ENCODE assay signal across 13 cellular contexts in the genomic region with DNA sequence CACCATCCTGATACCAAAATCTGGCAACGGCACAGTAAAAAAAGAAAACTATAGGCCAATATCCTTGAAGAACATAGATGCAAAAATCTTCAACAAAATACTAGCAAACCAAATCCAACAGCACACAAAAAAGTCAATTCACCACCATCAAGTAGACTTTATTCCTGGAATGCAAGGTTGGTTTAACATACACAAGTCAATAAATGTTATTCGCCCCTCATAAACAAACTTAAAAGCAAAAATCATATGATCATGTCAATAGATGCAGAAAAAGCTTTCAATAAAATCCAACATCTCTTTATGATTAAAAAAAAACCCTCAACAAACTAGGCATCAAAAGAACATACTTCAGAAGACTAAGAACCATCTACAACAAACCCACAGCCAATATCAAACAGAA.
A peak's percentile ranks its signal among the peaks of the same experiment; 100 is the strongest.
DNase-seq lines count a peak whose midpoint lies in the region; ATAC-seq and TF ChIP-seq lines count a peak whose summit lies in the region.
"Had no signal": no experiment of that assay in that cellular context is flagged by ENCODE, and none has a peak within 500 bp of the region (broad histone marks: within the 10 kb centered on the region; RNA-seq: fewer than 3 reads in every experiment).

No MANE protein-coding gene starts in this region.

- H3F3A ChIP-seq in PC-9 (ENCODE audit: insufficient read depth, low read depth) = peaks cover 50% of the 10 kb centered on the region

- no peaks in the 10 kb centered on the region for H4K20me1 ChIP-seq in PC-9 (ENCODE audit: insufficient read depth)

- POLR2A ChIA-PET in activated CD4-positive, alpha-beta memory T cell treated with anti-CD3 and anti-CD28 coated beads for 36 hours (lab: Charles Lee) = no interaction called here
- POLR2A ChIA-PET in activated CD4-positive, alpha-beta memory T cell treated with anti-CD3 and anti-CD28 coated beads, Interleukin-2, amount 10 ng/mL, durations not matched to agents 7 days and 5 days (lab: Charles Lee) = interaction anchor here (1.4 to 1.5 kb wide), 2 partner anchors 412 to 1034 kb away, joined by 4 read pairs; no protein-coding TSS in a partner anchor
- POLR2A ChIA-PET in PC-9 (lab: Charles Lee; ENCODE audit: unreplicated experiment) = no interaction called here

- H3K36me3 ChIP-seq in PC-9 (ENCODE audit: low read depth) (0 out of 2 replicates have a peak, but pooled peaks cover 4% of the 10 kb centered on the region), esophagus squamous epithelium (no peaks in the 10 kb centered on the region)

- H3K27me3 ChIP-seq in PC-9 (ENCODE audit: insufficient read depth, low read depth) = no peaks in the 10 kb centered on the region
- H3K27me3 ChIP-seq in esophagus squamous epithelium = no peaks in the 10 kb centered on the region

- BruUV-seq in Calu3 (replicated peaks; lab: Mats Ljungman, UMichigan) (no TSS peak), PC-9 (replicated peaks; lab: Mats Ljungman, UMichigan) (no TSS peak)

- H3K9me3 ChIP-seq in PC-9 (ENCODE audit: insufficient read depth, low read depth) (peaks cover 4% of the 10 kb centered on the region; the same call in 1 of the 2 replicates), esophagus squamous epithelium (peaks cover 0 to 33% (median 14%) of the 10 kb centered on the region in 3 donors)

- no peak for TF ChIP-seq POLR2A in esophagus squamous epithelium (IDR thresholded peaks at IDR 0.05)

- ATAC-seq in left cardiac atrium (no peak), GM21529 (IDR thresholded peaks at IDR 0.05; ENCODE audit: unreplicated experiment) (no peak)
- ATAC-seq: HCT116 had no signal

- H3K27ac Mint-ChIP-seq in activated CD4-positive, alpha-beta memory T cell treated with anti-CD3 and anti-CD28 coated beads for 36 hours = peak overlapping the region; percentile 6
- no peak overlapping the region for H3K27ac Mint-ChIP-seq in activated CD4-positive, alpha-beta memory T cell treated with anti-CD3 and anti-CD28 coated beads, Interleukin-2, amount 10 ng/mL, durations not matched to agents 7 days and 5 days
- peak overlapping the region; percentile 96 for H3K27ac Mint-ChIP-seq in Calu3 (ENCODE audit: unreplicated experiment)
- H3K27ac Mint-ChIP-seq: CD8-positive, alpha-beta memory T cell; IgD-negative memory B cell had no signal

- no peak overlapping the region for H2AFZ ChIP-seq in PC-9
- H2AFZ ChIP-seq: GM23248 had no signal

- H3K4me3 ChIP-seq in PC-9 = no peak overlapping the region
- H3K4me3 ChIP-seq in esophagus squamous epithelium = no peak overlapping the region
- H3K4me3 ChIP-seq: GM23248 had no signal

- H3K4me1 ChIP-seq in PC-9 (replicated peaks; ENCODE audit: insufficient read depth) (peaks cover 44% of the 10 kb centered on the region), esophagus squamous epithelium (peaks cover 17 to 71% (median 31%) of the 10 kb centered on the region in 3 donors)

- intact Hi-C loops in activated CD4-positive, alpha-beta memory T cell treated with anti-CD3 and anti-CD28 coated beads for 36 hours (cut with micrococcal nuclease) = no loop called here
- intact Hi-C loops in Calu3 (cut with micrococcal nuclease; ENCODE audit: unreplicated experiment) = no loop called here
- intact Hi-C loops in PC-9 (cut with micrococcal nuclease; ENCODE audit: unreplicated experiment) = no loop called here
- intact Hi-C loops in esophagus squamous epithelium (cut with DNase I) = no loop called here
- intact Hi-C loops in left cardiac atrium (cut with DNase I) = no loop called here

- CTCF ChIA-PET in activated CD4-positive, alpha-beta memory T cell treated with anti-CD3 and anti-CD28 coated beads for 36 hours (lab: Charles Lee) = interaction anchor here (0.8 to 6.0 kb wide), 3 partner anchors 18 to 43 kb away, joined by 3 to 40 read pairs (median 31); no protein-coding TSS in a partner anchor
- CTCF ChIA-PET in activated CD4-positive, alpha-beta memory T cell treated with anti-CD3 and anti-CD28 coated beads, Interleukin-2, amount 10 ng/mL, durations not matched to agents 7 days and 5 days (lab: Charles Lee) = interaction anchor here (1.1 kb wide), 1 partner anchor 23 kb away, joined by 4 read pairs; no protein-coding TSS in a partner anchor
- CTCF ChIA-PET in Calu3 (lab: Charles Lee) (no interaction called here), PC-9 (lab: Charles Lee) (interaction anchor here (1.4 kb wide), 1 partner anchor 22 kb away, joined by 4 read pairs; no protein-coding TSS in a partner anchor)

- peak overlapping the region; percentile 99 for H3K27ac ChIP-seq in PC-9
- H3K27ac ChIP-seq in esophagus squamous epithelium = peak overlapping the region in 3 of 4 donors; percentile 38 to 79 (median 53)
- H3K27ac ChIP-seq: GM23248 had no signal

- peaks cover 39% of the 10 kb centered on the region for H3K4me1 Mint-ChIP-seq in activated CD4-positive, alpha-beta memory T cell treated with anti-CD3 and anti-CD28 coated beads for 36 hours (ENCODE audit: low read depth)
- H3K4me1 Mint-ChIP-seq in activated CD4-positive, alpha-beta memory T cell treated with anti-CD3 and anti-CD28 coated beads, Interleukin-2, amount 10 ng/mL, durations not matched to agents 7 days and 5 days = peaks cover 43% of the 10 kb centered on the region
- H3K4me1 Mint-ChIP-seq in Calu3 (ENCODE audit: low read depth, unreplicated experiment) = peaks cover 57% of the 10 kb centered on the region

- WGBS in esophagus squamous epithelium, 2 donors = 93 to 100% methylated on average over 2 of the region's 2 CpGs

- H3K4me3 Mint-ChIP-seq in activated CD4-positive, alpha-beta memory T cell treated with anti-CD3 and anti-CD28 coated beads for 36 hours = no peak overlapping the region
- no peak overlapping the region for H3K4me3 Mint-ChIP-seq in activated CD4-positive, alpha-beta memory T cell treated with anti-CD3 and anti-CD28 coated beads, Interleukin-2, amount 10 ng/mL, durations not matched to agents 7 days and 5 days
- H3K4me3 Mint-ChIP-seq in Calu3 (ENCODE audit: low read depth, unreplicated experiment) = no peak overlapping the region
- H3K4me3 Mint-ChIP-seq: IgD-negative memory B cell had no signal

- no peak for DNase-seq in activated CD4-positive, alpha-beta memory T cell treated with anti-CD3 and anti-CD28 coated beads for 36 hours
- DNase-seq in activated CD4-positive, alpha-beta memory T cell treated with anti-CD3 and anti-CD28 coated beads, Interleukin-2, amount 10 ng/mL, durations not matched to agents 7 days and 5 days = no peak
- DNase-seq in Calu3 (no peak), PC-9 (no peak), esophagus squamous epithelium (lab: John Stamatoyannopoulos, UW) (no peak), NCI-H2196 (lab: John Stamatoyannopoulos, UW; ENCODE audit: unreplicated experiment) (no peak), left cardiac atrium (no peak)
- DNase-seq: DMS 273 treated with DMSO at 0.1 percent for 48 hours, GM23248 had no signal

- no peak for TF ChIP-seq CTCF in Calu3 (IDR thresholded peaks at IDR 0.05; ENCODE audit: unreplicated experiment)
- TF ChIP-seq CTCF in PC-9 (conservative IDR thresholded peaks at IDR 0.05) = no peak
- no peak for TF ChIP-seq CTCF in esophagus squamous epithelium (IDR thresholded peaks at IDR 0.05)

- no peaks in the 10 kb centered on the region for H3K79me2 ChIP-seq in PC-9 (ENCODE audit: low read depth)

- H3K4me2 ChIP-seq in PC-9 = no peak overlapping the region

- H3K36me3 Mint-ChIP-seq in activated CD4-positive, alpha-beta memory T cell treated with anti-CD3 and anti-CD28 coated beads for 36 hours = peaks cover 22% of the 10 kb centered on the region
- peaks cover 33% of the 10 kb centered on the region for H3K36me3 Mint-ChIP-seq in activated CD4-positive, alpha-beta memory T cell treated with anti-CD3 and anti-CD28 coated beads, Interleukin-2, amount 10 ng/mL, durations not matched to agents 7 days and 5 days (ENCODE audit: low read depth)
- H3K36me3 Mint-ChIP-seq in Calu3 (ENCODE audit: insufficient read depth, unreplicated experiment) = peaks cover 31% of the 10 kb centered on the region
- H3K36me3 Mint-ChIP-seq: IgD-negative memory B cell had no signal

- peaks cover 38% of the 10 kb centered on the region for H3K9me3 Mint-ChIP-seq in activated CD4-positive, alpha-beta memory T cell treated with anti-CD3 and anti-CD28 coated beads for 36 hours
- peaks cover 35% of the 10 kb centered on the region for H3K9me3 Mint-ChIP-seq in activated CD4-positive, alpha-beta memory T cell treated with anti-CD3 and anti-CD28 coated beads, Interleukin-2, amount 10 ng/mL, durations not matched to agents 7 days and 5 days
- no peaks in the 10 kb centered on the region for H3K9me3 Mint-ChIP-seq in Calu3 (ENCODE audit: low read depth, unreplicated experiment)

- H3K9me2 ChIP-seq in PC-9 (ENCODE audit: insufficient read depth) = no peaks in the 10 kb centered on the region

- H3K27me3 Mint-ChIP-seq in activated CD4-positive, alpha-beta memory T cell treated with anti-CD3 and anti-CD28 coated beads for 36 hours = peaks cover 5% of the 10 kb centered on the region
- peaks cover 58% of the 10 kb centered on the region for H3K27me3 Mint-ChIP-seq in activated CD4-positive, alpha-beta memory T cell treated with anti-CD3 and anti-CD28 coated beads, Interleukin-2, amount 10 ng/mL, durations not matched to agents 7 days and 5 days
- no peaks in the 10 kb centered on the region for H3K27me3 Mint-ChIP-seq in Calu3 (ENCODE audit: unreplicated experiment)
- H3K27me3 Mint-ChIP-seq: CD8-positive, alpha-beta memory T cell; IgD-negative memory B cell had no signal
